In the genomic region with DNA sequence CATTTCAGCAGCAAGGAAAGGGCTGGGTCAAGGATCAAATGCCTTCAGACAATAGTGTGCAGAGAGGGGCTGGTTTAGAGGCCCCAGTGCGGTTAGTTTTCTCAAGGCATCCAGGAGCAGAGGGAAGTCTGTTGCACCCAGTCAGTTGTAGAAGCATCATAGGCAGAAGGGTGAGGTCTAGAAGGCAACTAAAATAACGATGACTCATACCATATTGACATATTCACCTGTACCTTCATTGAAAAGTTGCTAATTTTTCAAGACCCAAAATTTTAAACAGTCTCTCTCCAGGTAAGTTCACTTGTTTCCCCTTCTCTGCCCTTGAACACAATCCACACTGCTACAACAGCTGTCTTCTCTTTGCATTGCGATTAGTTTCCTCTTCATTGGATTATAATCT, we compare ENCODE assay signal across 26 cellular contexts.
"Had no signal": no experiment of that assay in that cellular context is flagged by ENCODE, and none has a peak within 500 bp of the region (broad histone marks: within the 10 kb centered on the region; RNA-seq: fewer than 3 reads in every experiment).

No MANE protein-coding gene starts in this region.

- ATAC-seq: mucosa of descending colon; naive thymus-derived CD4-positive, alpha-beta T cell; right lobe of liver; stimulated activated naive B cell treated with anti-CD40 and anti-IgM and Interleukin-4, amounts not matched to agents 10 μg/mL and 1 μg/mL and 100 μg/mL, for 72 hours; stimulated activated naive CD8-positive, alpha-beta T cell treated with anti-CD3 and anti-CD28 coated beads, Interleukin-15, Interleukin-2, amounts not matched to agents 100 U/mL and 50 U/mL, for 24 hours had no signal

- H3K27me3 ChIP-seq: hepatocyte, ovary, right atrium auricular region, right lobe of liver, stomach, testis, thyroid gland, transverse colon, upper lobe of left lung, vagina had no signal

- H2AFZ ChIP-seq: hepatocyte had no signal

- H3K9me3 ChIP-seq: left ventricle myocardium inferior, mucosa of descending colon, ovary, right atrium auricular region, right lobe of liver, stomach, testis, thyroid gland, transverse colon, upper lobe of left lung, vagina had no signal

- H3K4me3 ChIP-seq: hepatocyte, left ventricle myocardium inferior, lung, mucosa of descending colon, ovary, right atrium auricular region, right lobe of liver, smooth muscle cell, stomach, testis, thyroid gland, transverse colon, upper lobe of left lung, vagina had no signal

- H3K27me3 Mint-ChIP-seq: progenitor cell of endocrine pancreas had no signal

- H3K4me3 Mint-ChIP-seq: memory B cell; naive thymus-derived CD4-positive, alpha-beta T cell; nephron; stimulated activated naive B cell treated with anti-CD40 and anti-IgM and Interleukin-4, amounts not matched to agents 10 μg/mL and 1 μg/mL and 100 μg/mL, for 72 hours had no signal

- H3K9me3 Mint-ChIP-seq: memory B cell had no signal

- H3K4me1 Mint-ChIP-seq: memory B cell; naive thymus-derived CD4-positive, alpha-beta T cell; stimulated activated naive B cell treated with anti-CD40 and anti-IgM and Interleukin-4, amounts not matched to agents 10 μg/mL and 1 μg/mL and 100 μg/mL, for 72 hours had no signal

- H3K4me2 ChIP-seq: hepatocyte, smooth muscle cell had no signal

- H3K36me3 ChIP-seq: left ventricle myocardium inferior, ovary, right atrium auricular region, right lobe of liver, stomach, thyroid gland, transverse colon, upper lobe of left lung, vagina had no signal

- H3K36me3 Mint-ChIP-seq: memory B cell; naive thymus-derived CD4-positive, alpha-beta T cell; stimulated activated naive B cell treated with anti-CD40 and anti-IgM and Interleukin-4, amounts not matched to agents 10 μg/mL and 1 μg/mL and 100 μg/mL, for 72 hours had no signal

- H3K27ac ChIP-seq: hepatocyte, left ventricle myocardium inferior, ovary, right atrium auricular region, right lobe of liver, stomach, testis, thyroid gland, transverse colon, upper lobe of left lung, vagina had no signal

- H3K4me1 ChIP-seq: left ventricle myocardium inferior, right atrium auricular region, right lobe of liver, stomach, testis, thyroid gland, transverse colon, upper lobe of left lung, vagina had no signal

- DNase-seq: islet precursor cell; left ventricle myocardium inferior; midbrain; mucosa of descending colon; naive thymus-derived CD4-positive, alpha-beta T cell; ovary; right lobe of liver; stimulated activated CD4-positive, alpha-beta T cell treated with anti-CD3 and anti-CD28 coated beads, Interleukin-1b, Interleukin-23, amount 100 ng/mL, for 48 hours; stimulated activated CD4-positive, alpha-beta T cell treated with anti-CD3 and anti-CD28 coated beads, Interleukin-2, amount 100 ng/mL, for 48 hours; stimulated activated CD4-positive, alpha-beta T cell treated with anti-CD3 and anti-CD28 coated beads, Interleukin-4, amount 100 ng/mL, for 4 hours; stimulated activated CD8-positive, alpha-beta memory T cell treated with anti-CD3 and anti-CD28 coated beads, Interleukin-4, amount 100 ng/mL, for 48 hours; stimulated activated naive B cell treated with anti-CD40 and anti-IgM and Interleukin-4, amounts not matched to agents 10 μg/mL and 1 μg/mL and 100 μg/mL, for 72 hours; stimulated activated naive CD8-positive, alpha-beta T cell treated with anti-CD3 and anti-CD28 coated beads, Interleukin-15, Interleukin-2, amounts not matched to agents 100 U/mL and 50 U/mL, for 24 hours; stomach; testis; thyroid gland; transverse colon; upper lobe of left lung had no signal

- H3K27ac Mint-ChIP-seq: memory B cell; naive thymus-derived CD4-positive, alpha-beta T cell; nephron; progenitor cell of endocrine pancreas; stimulated activated naive B cell treated with anti-CD40 and anti-IgM and Interleukin-4, amounts not matched to agents 10 μg/mL and 1 μg/mL and 100 μg/mL, for 72 hours had no signal

- H3K79me2 ChIP-seq: hepatocyte had no signal
